In the genomic region with DNA sequence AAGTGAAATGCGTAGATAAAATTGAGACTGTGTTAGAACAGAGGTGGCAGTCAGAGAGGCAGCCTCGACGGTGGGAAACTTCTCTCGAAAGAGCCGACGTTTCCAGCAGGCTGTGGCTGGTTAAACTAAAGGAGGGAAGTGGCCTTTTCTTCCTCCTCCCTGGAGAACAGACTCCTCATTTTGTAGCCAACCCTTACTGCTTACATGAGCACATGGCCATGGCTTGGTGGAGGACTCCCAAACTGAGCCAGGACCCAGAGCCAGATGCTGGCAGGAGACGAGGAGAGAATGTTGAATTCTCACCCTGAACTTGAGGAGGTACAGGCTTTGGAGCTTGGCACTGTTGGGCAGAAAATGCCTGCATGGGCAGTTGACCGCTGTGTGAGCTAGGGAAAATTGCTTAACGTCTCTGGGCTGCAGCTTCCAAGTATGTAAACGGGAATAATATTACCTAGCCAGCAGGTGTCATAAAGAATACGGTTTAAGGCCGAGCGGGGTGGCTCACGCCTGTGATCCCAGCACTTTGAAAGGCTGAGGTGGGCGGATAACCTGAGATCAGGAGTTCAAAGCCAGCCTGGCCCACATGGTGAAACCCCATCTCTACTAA, we compare ENCODE assay signal across 33 cellular contexts. TPM values are rescaled to one million over a fixed set of nuclear protein-coding genes. Genes with fewer than 3 reads are reported as not detected.
"Had no signal": no experiment of that assay in that cellular context is flagged by ENCODE, and none has a peak within 500 bp of the region (broad histone marks: within the 10 kb centered on the region; RNA-seq: fewer than 3 reads in every experiment).

No MANE protein-coding gene starts in this region.

- H3K4me3 ChIP-seq: esophagus squamous epithelium, lung, mucosa of descending colon, prostate gland, right atrium auricular region, sigmoid colon, stomach, thyroid gland had no signal

- H3K27me3 ChIP-seq: neutrophil, right atrium auricular region, thyroid gland had no signal

- H3K79me2 ChIP-seq: parathyroid adenoma had no signal

- H2AFZ ChIP-seq: parathyroid adenoma had no signal

- H3K27ac ChIP-seq: esophagus squamous epithelium, neutrophil, parathyroid adenoma, prostate gland, right atrium auricular region, sigmoid colon, stomach, thyroid gland had no signal

- DNase-seq: cortex of kidney; effector memory CD8-positive, alpha-beta T cell; erythroblast; esophagus squamous epithelium; foreskin melanocyte; kidney; mesenchymal stem cell; mucosa of descending colon; naive B cell; sigmoid colon; stimulated activated CD4-positive, alpha-beta T cell treated with anti-CD3 and anti-CD28 coated beads, Interleukin-2, amount 100 ng/mL, for 24 hours; stimulated activated CD4-positive, alpha-beta T cell treated with anti-CD3 and anti-CD28 coated beads, Interleukin-4, amount 100 ng/mL, for 24 hours; stimulated activated naive CD4-positive, alpha-beta T cell treated with Interleukin-2 at 50 U/mL for 16 hours; stomach; thyroid gland; trophoblast cell had no signal

- FAIRE-seq: endometrium, kidney had no signal

- H3K9ac ChIP-seq: parathyroid adenoma had no signal

- H3K9me3 ChIP-seq: esophagus squamous epithelium, mucosa of descending colon, neutrophil, prostate gland, right atrium auricular region, sigmoid colon, stomach, thyroid gland had no signal

- ATAC-seq: effector memory CD8-positive, alpha-beta T cell; left lobe of liver; mucosa of descending colon; natural killer cell treated with Interleukin-12 subunit alpha and Interleukin-12 subunit beta and Interleukin-15 and Interleukin-18, amount 100 ng/mL, for 72 hours; stimulated activated effector memory CD8-positive, alpha-beta T cell treated with anti-CD3 and anti-CD28 coated beads, Interleukin-12 subunit alpha, Interleukin-12 subunit beta, amount 100 ng/mL, for 72 hours had no signal

- H3K4me1 ChIP-seq: esophagus squamous epithelium, parathyroid adenoma, prostate gland, right atrium auricular region, sigmoid colon, stomach, thyroid gland had no signal

- H3K36me3 ChIP-seq: esophagus squamous epithelium, neutrophil, prostate gland, right atrium auricular region, sigmoid colon, stomach, thyroid gland had no signal

RNA-seq across cellular contexts. Expression of a gene that starts 24.5 kb away (rescaled TPM):
- total RNA-seq: dermis microvascular lymphatic vessel endothelial cell; esophagus squamous epithelium; kidney; left lobe of liver; liver; lung; mesothelial cell of epicardium; natural killer cell treated with Interleukin-12 subunit alpha and Interleukin-12 subunit beta and Interleukin-15 and Interleukin-18, amount 100 ng/mL, for 72 hours; neural crest cell; osteoblast; skeletal muscle tissue; stomach; subcutaneous adipose tissue; ureter had no signal
- polyA plus RNA-seq: liver, lung, stomach had no signal
